8 cellular contexts compared by ENCODE assay signal in genomic region chr12:69415471-69416275, GRCh38. TPM values are rescaled to one million over a fixed set of nuclear protein-coding genes. Genes with fewer than 3 reads are reported as not detected.
A peak's percentile ranks its signal among the peaks of the same experiment; 100 is the strongest.
DNase-seq lines count a peak whose midpoint lies in the region; ATAC-seq, FAIRE-seq and TF ChIP-seq lines count a peak whose summit lies in the region.

No MANE protein-coding gene starts in this region.

- peak; percentile 87 for FAIRE-seq in endothelial cell of umbilical vein (lab: Jason Lieb, UNC)

- H3K4me1 Mint-ChIP-seq in memory B cell: no peaks in the 10 kb centered on the region

- peak; percentile 84 for ATAC-seq in HCT116
- peak; percentile 49 for ATAC-seq in memory B cell (ENCODE audit: low read depth)
- ATAC-seq in HG03469 (IDR thresholded peaks at IDR 0.05; ENCODE audit: unreplicated experiment): no peak
- no peak for ATAC-seq in HG03439 (IDR thresholded peaks at IDR 0.05; ENCODE audit: unreplicated experiment)
- no peak for ATAC-seq in GM18870 (IDR thresholded peaks at IDR 0.05; ENCODE audit: unreplicated experiment)

- intact Hi-C loops in HCT116 (cut with micrococcal nuclease) (no loop called here), endothelial cell of umbilical vein (cut with micrococcal nuclease) (loop anchor here (1.0 to 5.0 kb wide), 5 partner anchors 10 to 172 kb away; partner anchors contain the start of gene CCT2)

- TF ChIP-seq RAD21 in HCT116 (IDR thresholded peaks at IDR 0.05; ENCODE audit: low read depth): peak; percentile 61

- no peaks in the 10 kb centered on the region for H3K9me1 ChIP-seq in endothelial cell of umbilical vein (replicated peaks; ENCODE audit: control insufficient read depth, extremely low read depth, insufficient read depth, low read length)

- BruUV-seq in HCT116 (replicated peaks; lab: Mats Ljungman, UMichigan) (no TSS peak), endothelial cell of umbilical vein (replicated peaks; lab: Mats Ljungman, UMichigan) (no TSS peak)

- no peaks in the 10 kb centered on the region for H3K27me3 ChIP-seq in HCT116 (ENCODE audit: insufficient read depth, low read length)
- no peaks in the 10 kb centered on the region for H3K27me3 ChIP-seq in endothelial cell of umbilical vein (ENCODE audit: control insufficient read depth in 2 of 2, insufficient read depth in 2 of 2, low read length in 2 of 2)

- RAD21 ChIA-PET in HCT116 (lab: Charles Lee; ENCODE audit: low non-redundant PET in 1 of 2, low total read pairs in 2 of 2, uncharacterized antibody in 2 of 2, unreplicated experiment in 2 of 2): no interaction called here

- H3K4me1 ChIP-seq in HCT116 (ENCODE audit: control insufficient read depth in 1 of 2, insufficient read depth in 2 of 2, low read length in 2 of 2): no peaks in the 10 kb centered on the region
- H3K4me1 ChIP-seq in endothelial cell of umbilical vein (ENCODE audit: control insufficient read depth, extremely low read depth, insufficient read depth, low read length): no peaks in the 10 kb centered on the region

- H3K36me3 Mint-ChIP-seq in memory B cell: peaks cover 5% of the 10 kb centered on the region

- H4K20me1 ChIP-seq in HCT116 (ENCODE audit: insufficient read depth) (no peaks in the 10 kb centered on the region), endothelial cell of umbilical vein (replicated peaks; ENCODE audit: control insufficient read depth, extremely low read depth, insufficient read depth, low read length) (no peaks in the 10 kb centered on the region)

- no peaks in the 10 kb centered on the region for H3K36me3 ChIP-seq in HCT116 (ENCODE audit: control insufficient read depth in 1 of 2, insufficient read depth in 2 of 2, low read length in 2 of 2)
- no peaks in the 10 kb centered on the region for H3K36me3 ChIP-seq in endothelial cell of umbilical vein (ENCODE audit: control insufficient read depth in 2 of 2, extremely low read depth in 1 of 2, insufficient read depth in 2 of 2, low read length in 2 of 2)

- TF ChIP-seq POLR2A in HCT116 (IDR thresholded peaks at IDR 0.05; ENCODE audit: borderline replicate concordance, extremely low read depth, insufficient read depth, insufficient read length) (no peak), endothelial cell of umbilical vein (IDR thresholded peaks at IDR 0.05; ENCODE audit: low read depth, low read length) (no peak)

- no peaks in the 10 kb centered on the region for H3K9me3 Mint-ChIP-seq in memory B cell

- dilution Hi-C loops in endothelial cell of umbilical vein (cut with MboI; ENCODE audit: extremely low pct_ligation_motif_present, low sequenced_read_pairs): no loop called here

- TF ChIP-seq CTCF in HCT116 (IDR thresholded peaks at IDR 0.05 in 2 of 3, conservative IDR thresholded peaks at IDR 0.05 in 1 of 3; ENCODE audit: borderline replicate concordance in 1 of 3, insufficient read depth in 1 of 3, low read depth in 2 of 3, low read length in 2 of 3) (peak; percentile 34 to 68 (median 67); a peak in 5 of 6 replicates), RWPE1 (conservative IDR thresholded peaks at IDR 0.05; ENCODE audit: low read depth) (peak; percentile 4), endothelial cell of umbilical vein (IDR thresholded peaks at IDR 0.05; ENCODE audit: extremely low read depth in 1 of 2, insufficient read depth in 1 of 2, low read depth in 1 of 2, low read length in 2 of 2) (peak; percentile 66 to 71)

- H3K27ac ChIP-seq in HCT116 (ENCODE audit: low read depth, low read length): no peak overlapping the region
- peak overlapping the region; percentile 44; the same call in 1 of the 2 replicates for H3K27ac ChIP-seq in RWPE1
- H3K27ac ChIP-seq in endothelial cell of umbilical vein (ENCODE audit: insufficient read depth, low read depth, low read length): no peak overlapping the region

- no peak overlapping the region for H3K4me2 ChIP-seq in HCT116 (ENCODE audit: low read length)
- no peak overlapping the region for H3K4me2 ChIP-seq in endothelial cell of umbilical vein (ENCODE audit: insufficient read depth, low read length)

- H2AFZ ChIP-seq in HCT116 (ENCODE audit: low read depth, low read length, poor library complexity, severe bottlenecking): no peak overlapping the region
- peak overlapping the region; percentile 16 for H2AFZ ChIP-seq in endothelial cell of umbilical vein (ENCODE audit: low read depth, low read length)

- no peaks in the 10 kb centered on the region for H3K79me2 ChIP-seq in HCT116 (ENCODE audit: insufficient read depth, low read length)
- H3K79me2 ChIP-seq in endothelial cell of umbilical vein (ENCODE audit: control insufficient read depth, insufficient read depth, low read length): no peaks in the 10 kb centered on the region

- no peaks in the 10 kb centered on the region for H3K27me3 Mint-ChIP-seq in memory B cell

- no peak overlapping the region for H3K9ac ChIP-seq in HCT116 (ENCODE audit: low read length)
- H3K9ac ChIP-seq in endothelial cell of umbilical vein (replicated peaks; ENCODE audit: extremely low read depth, insufficient read depth, low read length): no peak overlapping the region

- CTCF ChIA-PET in HCT116 (lab: Charles Lee): no interaction called here
- CTCF ChIA-PET in RWPE1 (lab: Yijun Ruan, JAX): interaction anchor here (0.6 kb wide), 1 partner anchor 196 kb away, joined by 3 read pairs; no protein-coding TSS in a partner anchor
- CTCF ChIA-PET in endothelial cell of umbilical vein (lab: Charles Lee): interaction anchor here (9.1 kb wide), 1 partner anchor 155 kb away, joined by 69 read pairs; no protein-coding TSS in a partner anchor

- no peaks in the 10 kb centered on the region for H3K9me2 ChIP-seq in HCT116 (ENCODE audit: insufficient read depth)

- DNase-seq in DMS53 (lab: John Stamatoyannopoulos, UW) (peak; percentile 64), HCT116 (ENCODE audit: low read depth, low spot score) (peak; percentile 13), RWPE1 (ENCODE audit: low spot score) (peak; percentile 45), endothelial cell of umbilical vein (ENCODE audit: low read depth, low spot score) (peak; percentile 70), memory B cell (ENCODE audit: low spot score in 2 of 2) (peak in 1 of 2 donors; percentile 5)

- no peak overlapping the region for H3K4me3 Mint-ChIP-seq in memory B cell

- H3K9me3 ChIP-seq in HCT116 (ENCODE audit: control insufficient read depth in 1 of 2, insufficient read depth in 1 of 2, low read depth in 1 of 2, low read length in 2 of 2) (no peaks in the 10 kb centered on the region), endothelial cell of umbilical vein (replicated peaks; ENCODE audit: control insufficient read depth, insufficient read depth, low read length) (no peaks in the 10 kb centered on the region)

- POLR2A ChIA-PET in HCT116 (lab: Charles Lee) (no interaction called here), RWPE1 (lab: Yijun Ruan, JAX; ENCODE audit: low non-redundant PET) (no interaction called here), endothelial cell of umbilical vein (lab: Charles Lee) (no interaction called here)

- H3K4me3 ChIP-seq in HCT116 (replicated peaks in 1 of 2; ENCODE audit: low read depth in 1 of 2, low read length in 2 of 2) (no peak overlapping the region), endothelial cell of umbilical vein (replicated peaks in 1 of 3; ENCODE audit: insufficient read depth in 1 of 3, low read depth in 1 of 3, low read length in 3 of 3) (no peak overlapping the region)

- H3K27ac Mint-ChIP-seq in memory B cell: no peak overlapping the region

TF ChIP-seq in HCT116, 20 proteins besides CTCF, POLR2A, EP300 and RAD21 (continues in another document):
- TF ChIP-seq JUND (IDR thresholded peaks at IDR 0.05) (no peak), EZH2 (IDR thresholded peaks at IDR 0.05) (no peak)

TF ChIP-seq in endothelial cell of umbilical vein, 7 proteins besides CTCF, POLR2A, EP300 and RAD21:
- TF ChIP-seq EZH2 (IDR thresholded peaks at IDR 0.05; ENCODE audit: borderline replicate concordance, low read depth, low read length, severe bottlenecking) (no peak), FOS (IDR thresholded peaks at IDR 0.05; ENCODE audit: borderline replicate concordance, insufficient read depth, low read length) (no peak), POLR2AphosphoS5 (IDR thresholded peaks at IDR 0.05; ENCODE audit: insufficient read depth, low read depth, low read length) (no peak), JUN (IDR thresholded peaks at IDR 0.05; ENCODE audit: borderline replicate concordance, insufficient read depth, insufficient read length, low read depth) (no peak), MYC (IDR thresholded peaks at IDR 0.05; ENCODE audit: low read depth, low read length) (no peak), GATA2 (IDR thresholded peaks at IDR 0.05; ENCODE audit: insufficient read depth, insufficient read length, low read depth, low read length) (no peak)
- TF ChIP-seq, protein P1, sequence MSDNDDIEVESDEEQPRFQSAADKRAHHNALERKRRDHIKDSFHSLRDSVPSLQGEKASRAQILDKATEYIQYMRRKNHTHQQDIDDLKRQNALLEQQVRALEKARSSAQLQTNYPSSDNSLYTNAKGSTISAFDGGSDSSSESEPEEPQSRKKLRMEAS (IDR thresholded peaks at IDR 0.05; ENCODE audit: insufficient read depth, insufficient read length): no peak
TF ChIP-seq in endothelial cell of umbilical vein: peak in this region for 0.

RNA-seq across cellular contexts. Expression of gene FRS2, which starts 54.5 kb away (rescaled TPM):
- total RNA-seq in HCT116 (2021; ENCODE audit: unreplicated experiment) (14.7 TPM), endothelial cell of umbilical vein (15.5 and 17.1 TPM in 2 replicates)
- polyA plus RNA-seq in HCT116 (2012): 4.4 and 4.7 TPM in 2 replicates
- polyA plus RNA-seq in endothelial cell of umbilical vein: 4.3 and 6.3 TPM in 2 replicates
- 5.8 and 5.9 TPM in 2 replicates for polyA plus RNA-seq in endothelial cell of umbilical vein (2011; cell fraction: cytosol; rRNA removed)
- polyA plus RNA-seq in endothelial cell of umbilical vein (2011; cell fraction: nucleus; rRNA removed): 20.8 and 28.0 TPM in 2 replicates
- 8.3 and 11.8 TPM in 2 replicates for polyA plus RNA-seq in endothelial cell of umbilical vein (2012)
- 13.9 and 20.3 TPM in 2 replicates for polyA minus RNA-seq in endothelial cell of umbilical vein
- 15.7 TPM for polyA minus RNA-seq in endothelial cell of umbilical vein (2011; cell fraction: cytosol; rRNA and poly(A)+ RNA removed)
- polyA minus RNA-seq in endothelial cell of umbilical vein (2011; cell fraction: nucleus; rRNA and poly(A)+ RNA removed): 37.5 and 39.8 TPM in 2 replicates

RNA-seq across cellular contexts. Expression of gene YEATS4, which starts 56.1 kb away (rescaled TPM):
- 32.0 TPM for total RNA-seq in HCT116 (2021; ENCODE audit: unreplicated experiment)
- 18.0 and 21.7 TPM in 2 replicates for polyA plus RNA-seq in HCT116 (2012)
- total RNA-seq in endothelial cell of umbilical vein: 16.5 and 16.7 TPM in 2 replicates
- polyA plus RNA-seq in endothelial cell of umbilical vein: 9.3 and 13.6 TPM in 2 replicates
- 12.2 TPM in 2 replicates for polyA plus RNA-seq in endothelial cell of umbilical vein (2011; cell fraction: cytosol; rRNA removed)
- polyA plus RNA-seq in endothelial cell of umbilical vein (2011; cell fraction: nucleus; rRNA removed): 6.5 and 9.5 TPM in 2 replicates
- 12.4 and 19.3 TPM in 2 replicates for polyA plus RNA-seq in endothelial cell of umbilical vein (2012)
- 3.5 and 3.7 TPM in 2 replicates for polyA minus RNA-seq in endothelial cell of umbilical vein
- polyA minus RNA-seq in endothelial cell of umbilical vein (2011; cell fraction: cytosol; rRNA and poly(A)+ RNA removed): 26.0 TPM
- polyA minus RNA-seq in endothelial cell of umbilical vein (2011; cell fraction: nucleus; rRNA and poly(A)+ RNA removed): 4.0 and 11.9 TPM in 2 replicates

Comparison
In these comparisons a context has a peak if more than half of its experiments do, and no peak if none do; other contexts are left out.
1. ATAC-seq: peak in HCT116 (single experiment) and memory B cell (single experiment); none in HG03469 (single experiment), HG03439 (single experiment) and GM18870 (single experiment).
2. CTCF ChIP-seq: peak in every context shown above with its lines; median percentile 68 in endothelial cell of umbilical vein; 67 in HCT116; 4 in RWPE1.